Comparison of ENCODE assay signal across 8 cellular contexts in the genomic region with DNA sequence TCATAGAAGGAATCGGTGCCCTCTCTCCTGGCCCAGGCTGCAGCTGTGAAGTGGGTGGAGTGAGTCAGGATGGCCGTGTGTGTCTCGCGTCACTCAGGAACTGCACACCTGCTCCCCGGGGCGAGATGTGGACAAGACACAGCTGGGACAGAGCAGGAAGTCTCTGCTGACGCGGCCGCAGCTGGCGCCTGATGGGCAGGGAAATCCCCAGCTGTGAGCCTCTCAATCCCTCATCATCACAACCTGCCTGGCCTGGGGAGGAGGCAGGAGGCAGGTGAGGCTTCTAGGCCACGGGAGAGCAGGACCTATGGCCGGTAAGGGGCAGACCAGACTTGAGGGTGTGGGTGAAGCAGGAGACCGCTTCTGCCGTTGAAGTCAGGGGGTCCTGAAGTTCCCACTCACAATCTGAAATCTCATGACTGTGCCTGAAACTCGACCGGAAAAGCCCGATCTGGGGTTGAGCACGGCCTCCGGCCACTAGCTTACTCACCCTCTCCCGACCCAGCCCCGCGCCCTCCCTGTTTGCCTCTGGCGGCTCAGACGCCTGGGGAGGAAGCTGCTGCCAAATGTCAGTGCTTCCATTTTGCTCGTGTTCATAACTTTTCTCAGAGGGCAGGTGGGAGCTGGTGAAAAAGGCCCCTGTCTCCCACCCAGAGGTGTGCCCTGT.
DNase-seq lines count a peak whose midpoint lies in the region; ATAC-seq and FAIRE-seq lines count a peak whose summit lies in the region.

No MANE protein-coding gene starts in this region.

- H3K9ac ChIP-seq in BLaER1 treated with 17β-estradiol and CSF1 and Interleukin-3, amounts not matched to agents 10 nM and 100 nM: peak overlapping the region in 2 of 11 experiments; percentile 9 to 42; a peak in 4 of 22 replicates

- peak overlapping the region in 5 of 11 experiments; percentile 2 to 59 (median 56); a peak in 8 of 22 replicates for H3K27ac ChIP-seq in BLaER1 treated with 17β-estradiol and CSF1 and Interleukin-3, amounts not matched to agents 10 nM and 100 nM

- H3K9me3 ChIP-seq in BLaER1 treated with 17β-estradiol and CSF1 and Interleukin-3, amounts not matched to agents 10 nM and 100 nM (replicated peaks in 1 of 11): no peaks in the 10 kb centered on the region

- H3K4me1 ChIP-seq in BLaER1 treated with 17β-estradiol and CSF1 and Interleukin-3, amounts not matched to agents 10 nM and 100 nM: peaks cover 16 to 42% (median 35%) of the 10 kb centered on the region in 10 experiments; a peak in 19 of 20 replicates

- FAIRE-seq in GM19239 (lab: Jason Lieb, UNC): peak; percentile 97

- peak; percentile 66 for ATAC-seq in HG03196 (IDR thresholded peaks at IDR 0.05; ENCODE audit: unreplicated experiment)

- no peaks in the 10 kb centered on the region for H4K20me1 ChIP-seq in BLaER1 treated with 17β-estradiol and CSF1 and Interleukin-3, amounts not matched to agents 10 nM and 100 nM

- no peak overlapping the region for H3K4me3 ChIP-seq in BLaER1 treated with 17β-estradiol and CSF1 and Interleukin-3, amounts not matched to agents 10 nM and 100 nM

- no peaks in the 10 kb centered on the region for H3K27me3 ChIP-seq in BLaER1 treated with 17β-estradiol and CSF1 and Interleukin-3, amounts not matched to agents 10 nM and 100 nM

- DNase-seq in GM19239 (ENCODE audit: insufficient read length, low spot score) (peak; percentile 88), epidermal melanocyte (ENCODE audit: insufficient read length, low spot score) (peak; percentile 66), OCI-M1 (lab: John Stamatoyannopoulos, UW) (no peak), GF-D8 (lab: John Stamatoyannopoulos, UW) (no peak)
- DNase-seq in activated CD4-positive, CD25-positive, alpha-beta regulatory T cell (lab: John Stamatoyannopoulos, UW): peak in 3 of 4 experiments; percentile 13 to 44 (median 26)
- DNase-seq in stimulated activated CD4-positive, alpha-beta T cell treated with anti-CD3 and anti-CD28 coated beads, Interleukin-15, amount 100 ng/mL, for 48 hours (ENCODE audit: low read depth in 2 of 2): peak; percentile 45 to 53

- no peaks in the 10 kb centered on the region for H3K36me3 ChIP-seq in BLaER1 treated with 17β-estradiol and CSF1 and Interleukin-3, amounts not matched to agents 10 nM and 100 nM

- peak overlapping the region; percentile 36 to 72 (median 60) for H3K4me2 ChIP-seq in BLaER1 treated with 17β-estradiol and CSF1 and Interleukin-3, amounts not matched to agents 10 nM and 100 nM

Comparison
In these comparisons a context has a peak if more than half of its experiments do, and no peak if none do; other contexts are left out.
1. DNase-seq: peak in GM19239 (single experiment), activated CD4-positive, CD25-positive, alpha-beta regulatory T cell (3 of 4), epidermal melanocyte (single experiment) and stimulated activated CD4-positive, alpha-beta T cell treated with anti-CD3 and anti-CD28 coated beads, Interleukin-15, amount 100 ng/mL, for 48 hours (2 of 2); none in OCI-M1 (single experiment) and GF-D8 (single experiment).